In genomic region chrX:10146350-10146749, GRCh38 we compare ENCODE assay signal across 25 cellular contexts. TPM values are rescaled to one million over a fixed set of nuclear protein-coding genes. Genes with fewer than 3 reads are reported as not detected.
"Had no signal": no experiment of that assay in that cellular context is flagged by ENCODE, and none has a peak within 500 bp of the region (broad histone marks: within the 10 kb centered on the region; RNA-seq: fewer than 3 reads in every experiment).

No MANE protein-coding gene starts in this region.

- H3K4me1 ChIP-seq: ascending aorta, heart left ventricle, lower lobe of right lung, right atrium auricular region, thyroid gland, upper lobe of right lung had no signal

- H3K9me3 ChIP-seq: ascending aorta, heart left ventricle, lower lobe of right lung, right atrium auricular region, thyroid gland, upper lobe of right lung had no signal

- H3K36me3 ChIP-seq: right atrium auricular region, thyroid gland had no signal

- DNase-seq: activated B cell treated with CpG ODN at 0.5 μM for 24 hours; activated CD4-positive, alpha-beta T cell treated with anti-CD3 and anti-CD28 coated beads for 36 hours; activated CD4-positive, alpha-beta T cell treated with anti-CD3 and anti-CD28 coated beads, Interleukin-2, amount 50 U/mL, for 4 hours; activated CD8-positive, alpha-beta memory T cell treated with anti-CD3 and anti-CD28 coated beads for 24 hours; activated CD8-positive, alpha-beta memory T cell treated with anti-CD3 and anti-CD28 coated beads, Interleukin-2, amount 50 U/mL, for 4 hours; activated T-cell treated with anti-CD3 and anti-CD28 coated beads, Interleukin-2, amount 50 U/mL, for 24 hours; central memory CD4-positive, alpha-beta T cell; dermis blood vessel endothelial cell; effector CD8-positive, alpha-beta T cell; heart left ventricle; islet precursor cell; left colon; lower lobe of right lung; mesendoderm; naive thymus-derived CD4-positive, alpha-beta T cell; stimulated activated CD4-positive, alpha-beta T cell treated with anti-CD3 and anti-CD28 coated beads, Interleukin-12 subunit alpha, Interleukin-12 subunit beta, amount 100 ng/mL, for 4 hours; substantia nigra; T-helper 9 cell; thyroid gland; upper lobe of right lung had no signal

- H3K27ac ChIP-seq: ascending aorta, heart left ventricle, lower lobe of right lung, right atrium auricular region, thyroid gland, upper lobe of right lung had no signal

- H3K4me3 ChIP-seq: ascending aorta, heart left ventricle, lower lobe of right lung, right atrium auricular region, thyroid gland, upper lobe of right lung had no signal

- H3K27me3 ChIP-seq: ascending aorta, heart left ventricle, right atrium auricular region, thyroid gland, upper lobe of right lung had no signal

- ATAC-seq: activated CD4-positive, alpha-beta T cell treated with anti-CD3 and anti-CD28 coated beads for 36 hours; activated naive CD4-positive, alpha-beta T cell treated with anti-CD3 and anti-CD28 coated beads, Interleukin-2, amount 50 U/mL, for 72 hours; activated T-helper 17 cell treated with anti-CD3 and anti-CD28 coated beads, Interleukin-2, amount 50 U/mL, for 72 hours; heart left ventricle; left colon; lower lobe of right lung; naive thymus-derived CD4-positive, alpha-beta T cell; upper lobe of right lung had no signal

RNA-seq across cellular contexts. Expression of gene CLCN4, which starts 10.4 kb away (rescaled TPM):
- total RNA-seq: activated CD4-positive, alpha-beta T cell treated with anti-CD3 and anti-CD28 coated beads for 36 hours; activated naive CD4-positive, alpha-beta T cell treated with anti-CD3 and anti-CD28 coated beads, Interleukin-2, amount 50 U/mL, for 72 hours; T-helper 1 cell treated with Interleukin-12 subunit alpha and Interleukin-12 subunit beta and Interleukin-4 antibody, amounts not matched to agents 30 ng/mL and 1 ng/mL, for 36 hours had no signal
